In genomic region chr12:42382013-42382696, GRCh38 we compare ENCODE assay signal across 17 cellular contexts. TPM values are rescaled to one million over a fixed set of nuclear protein-coding genes. Genes with fewer than 3 reads are reported as not detected.
DNase-seq lines count a peak whose midpoint lies in the region; ATAC-seq and TF ChIP-seq lines count a peak whose summit lies in the region.
"Had no signal": no experiment of that assay in that cellular context is flagged by ENCODE, and none has a peak within 500 bp of the region (broad histone marks: within the 10 kb centered on the region; RNA-seq: fewer than 3 reads in every experiment).

No MANE protein-coding gene starts in this region.

- no peaks in the 10 kb centered on the region for H3K27me3 Mint-ChIP-seq in T-helper 1 cell treated with Interleukin-12 subunit alpha and Interleukin-12 subunit beta and Interleukin-4 antibody, amounts not matched to agents 30 μg/mL and 1 μg/mL, for 36 hours (ENCODE audit: low read depth)
- H3K27me3 Mint-ChIP-seq: IgD-negative memory B cell had no signal

- TF ChIP-seq POLR2A in NB4 (IDR thresholded peaks at IDR 0.05; ENCODE audit: extremely low read depth, insufficient read length): no peak

- TF ChIP-seq CTCF in NB4 (IDR thresholded peaks at IDR 0.05; ENCODE audit: low read depth, low read length): no peak
- TF ChIP-seq CTCF in omental fat pad (IDR thresholded peaks at IDR 0.05): no peak

- no peak for ATAC-seq in omental fat pad (ENCODE audit: low FRiP score)
- ATAC-seq: heart right ventricle, left lobe of liver had no signal

- no peak overlapping the region for H3K4me3 Mint-ChIP-seq in T-helper 1 cell treated with Interleukin-12 subunit alpha and Interleukin-12 subunit beta and Interleukin-4 antibody, amounts not matched to agents 30 μg/mL and 1 μg/mL, for 36 hours
- H3K4me3 Mint-ChIP-seq: IgD-negative memory B cell had no signal

- H3K9me3 Mint-ChIP-seq in T-helper 1 cell treated with Interleukin-12 subunit alpha and Interleukin-12 subunit beta and Interleukin-4 antibody, amounts not matched to agents 30 μg/mL and 1 μg/mL, for 36 hours: no peaks in the 10 kb centered on the region
- H3K9me3 Mint-ChIP-seq: IgD-negative memory B cell had no signal

- H3K27ac Mint-ChIP-seq in T-helper 1 cell treated with Interleukin-12 subunit alpha and Interleukin-12 subunit beta and Interleukin-4 antibody, amounts not matched to agents 30 μg/mL and 1 μg/mL, for 36 hours: peak overlapping the region; percentile 43

- DNase-seq in T-helper 1 cell: no peak
- peak; percentile 47 for DNase-seq in NB4 (ENCODE audit: low read depth)
- no peak for DNase-seq in epithelial cell of prostate (ENCODE audit: low read depth, low spot score)
- DNase-seq in skeletal muscle cell (ENCODE audit: low read depth): peak; percentile 4
- DNase-seq in activated CD4-positive, alpha-beta T cell treated with anti-CD3 and anti-CD28 coated beads, Interleukin-2, amount 50 U/mL, for 1 hour: no peak
- DNase-seq in RPMI8226: no peak
- no peak for DNase-seq in omental fat pad (ENCODE audit: low spot score)
- DNase-seq: aorta; effector memory CD4-positive, alpha-beta T cell; heart right ventricle; NCI-H1694; SHP77; spleen had no signal

- peak overlapping the region; percentile 3 for H3K27ac ChIP-seq in epithelial cell of prostate
- H3K27ac ChIP-seq: VCaP had no signal

- H3K36me3 Mint-ChIP-seq in T-helper 1 cell treated with Interleukin-12 subunit alpha and Interleukin-12 subunit beta and Interleukin-4 antibody, amounts not matched to agents 30 μg/mL and 1 μg/mL, for 36 hours (ENCODE audit: low read depth): peaks cover 11% of the 10 kb centered on the region

- no peak overlapping the region for H3K4me3 ChIP-seq in NB4 (ENCODE audit: low read depth, low read length)
- H3K4me3 ChIP-seq in skeletal muscle cell (ENCODE audit: low read depth, low read length): no peak overlapping the region
- H3K4me3 ChIP-seq: heart right ventricle, spleen had no signal

- H3K4me1 Mint-ChIP-seq in T-helper 1 cell treated with Interleukin-12 subunit alpha and Interleukin-12 subunit beta and Interleukin-4 antibody, amounts not matched to agents 30 μg/mL and 1 μg/mL, for 36 hours (ENCODE audit: low read depth): peaks cover 19% of the 10 kb centered on the region

RNA-seq across cellular contexts. Expression of gene PPHLN1, which starts 56.2 kb away (rescaled TPM):
- 10 to 100 TPM; 42.7 to 57.1 (median 53.2) TPM for total RNA-seq in omental fat pad

RNA-seq across cellular contexts. Expression of gene ZCRB1, which starts 56.3 kb away (rescaled TPM):
- total RNA-seq in omental fat pad: 10 to 100 TPM; 22.3 to 31.0 (median 25.5) TPM

Comparison
In these comparisons a context has a peak if more than half of its experiments do, and no peak if none do; other contexts are left out.
1. DNase-seq: peak in NB4 (single experiment) and skeletal muscle cell (single experiment); none in T-helper 1 cell (0 of 5), epithelial cell of prostate (single experiment), activated CD4-positive, alpha-beta T cell treated with anti-CD3 and anti-CD28 coated beads, Interleukin-2, amount 50 U/mL, for 1 hour (single experiment), RPMI8226 (single experiment) and omental fat pad (single experiment).